In genomic region chr9:90827181-90827866, GRCh38 we compare ENCODE assay signal across 9 cellular contexts. TPM values are rescaled to one million over a fixed set of nuclear protein-coding genes. Genes with fewer than 3 reads are reported as not detected.
DNase-seq lines count a peak whose midpoint lies in the region; ATAC-seq and TF ChIP-seq lines count a peak whose summit lies in the region.
"Had no signal": no experiment of that assay in that cellular context is flagged by ENCODE, and none has a peak within 500 bp of the region (broad histone marks: within the 10 kb centered on the region; RNA-seq: fewer than 3 reads in every experiment).

No MANE protein-coding gene starts in this region.

- no peak overlapping the region for H3K27ac Mint-ChIP-seq in WTC11
- H3K27ac Mint-ChIP-seq in activated CD8-positive, alpha-beta T cell treated with anti-CD3 and anti-CD28 coated beads, Interleukin-2, amount 10 ng/mL, durations not matched to agents 7 days and 5 days: no peak overlapping the region

- peaks cover 12% of the 10 kb centered on the region for H3K4me1 Mint-ChIP-seq in WTC11
- H3K4me1 Mint-ChIP-seq in activated CD8-positive, alpha-beta T cell treated with anti-CD3 and anti-CD28 coated beads, Interleukin-2, amount 10 ng/mL, durations not matched to agents 7 days and 5 days (ENCODE audit: low read depth): no peaks in the 10 kb centered on the region

- CTCF ChIA-PET in WTC11 (lab: Charles Lee): no interaction called here
- CTCF ChIA-PET in activated CD8-positive, alpha-beta T cell treated with anti-CD3 and anti-CD28 coated beads, Interleukin-2, amount 10 ng/mL, durations not matched to agents 7 days and 5 days (lab: Charles Lee): no interaction called here

- no peaks in the 10 kb centered on the region for H3K4me1 ChIP-seq in esophagus muscularis mucosa

- intact Hi-C loops in esophagus muscularis mucosa (cut with DNase I): no loop called here

- peak; percentile 60 for DNase-seq in esophagus muscularis mucosa (ENCODE audit: extremely low spot score)
- DNase-seq in WTC11 (ENCODE audit: low spot score): no peak
- DNase-seq in activated CD8-positive, alpha-beta T cell treated with anti-CD3 and anti-CD28 coated beads, Interleukin-2, amount 10 ng/mL, durations not matched to agents 7 days and 5 days: no peak
- no peak for DNase-seq in NCI-H2029 (lab: John Stamatoyannopoulos, UW)
- no peak for DNase-seq in NK-92 (lab: John Stamatoyannopoulos, UW; ENCODE audit: unreplicated experiment)
- DNase-seq: NCI-H510A had no signal

- POLR2A ChIA-PET in WTC11 (lab: Charles Lee): no interaction called here
- POLR2A ChIA-PET in activated CD8-positive, alpha-beta T cell treated with anti-CD3 and anti-CD28 coated beads, Interleukin-2, amount 10 ng/mL, durations not matched to agents 7 days and 5 days (lab: Charles Lee): no interaction called here

- ATAC-seq in GM21526 (IDR thresholded peaks at IDR 0.05; ENCODE audit: low FRiP score, unreplicated experiment) (peak; percentile 53), HG03469 (IDR thresholded peaks at IDR 0.05; ENCODE audit: unreplicated experiment) (peak; percentile 39), WTC11 (no peak)
- no peak for ATAC-seq in activated CD8-positive, alpha-beta T cell treated with anti-CD3 and anti-CD28 coated beads, Interleukin-2, amount 10 ng/mL, durations not matched to agents 7 days and 5 days

- no peaks in the 10 kb centered on the region for H3K36me3 ChIP-seq in esophagus muscularis mucosa

- H3K9me3 ChIP-seq in esophagus muscularis mucosa: peaks cover 0 to 4% (median 0%) of the 10 kb centered on the region in 4 donors

- H3K27ac ChIP-seq in esophagus muscularis mucosa (replicated peaks in 1 of 4): no peak overlapping the region

- H3K9me3 Mint-ChIP-seq in WTC11: peaks cover 37% of the 10 kb centered on the region
- no peaks in the 10 kb centered on the region for H3K9me3 Mint-ChIP-seq in activated CD8-positive, alpha-beta T cell treated with anti-CD3 and anti-CD28 coated beads, Interleukin-2, amount 10 ng/mL, durations not matched to agents 7 days and 5 days (ENCODE audit: insufficient read depth)

- no peak for TF ChIP-seq EP300 in esophagus muscularis mucosa (IDR thresholded peaks at IDR 0.05)

- peak overlapping the region; percentile 31 for H3K4me3 ChIP-seq in GM12875 (ENCODE audit: low read depth, low read length)
- H3K4me3 ChIP-seq in esophagus muscularis mucosa: no peak overlapping the region

- TF ChIP-seq CTCF in GM12875 (IDR thresholded peaks at IDR 0.05; ENCODE audit: borderline replicate concordance, insufficient read depth, low read depth, low read length) (no peak), esophagus muscularis mucosa (IDR thresholded peaks at IDR 0.05) (no peak), WTC11 (IDR thresholded peaks at IDR 0.05) (no peak)

- no peaks in the 10 kb centered on the region for H3K27me3 ChIP-seq in esophagus muscularis mucosa

- WGBS in esophagus muscularis mucosa: 66% methylated on average over 8 of the region's 8 CpGs

- no peak overlapping the region for H3K4me3 Mint-ChIP-seq in WTC11
- H3K4me3 Mint-ChIP-seq in activated CD8-positive, alpha-beta T cell treated with anti-CD3 and anti-CD28 coated beads, Interleukin-2, amount 10 ng/mL, durations not matched to agents 7 days and 5 days: no peak overlapping the region

- no peaks in the 10 kb centered on the region; the same call in 1 of the 2 replicates for H3K27me3 Mint-ChIP-seq in WTC11 (ENCODE audit: low read depth)
- peaks cover 29% of the 10 kb centered on the region for H3K27me3 Mint-ChIP-seq in activated CD8-positive, alpha-beta T cell treated with anti-CD3 and anti-CD28 coated beads, Interleukin-2, amount 10 ng/mL, durations not matched to agents 7 days and 5 days (ENCODE audit: low read depth)

- peaks cover 20% of the 10 kb centered on the region for H3K36me3 Mint-ChIP-seq in WTC11
- H3K36me3 Mint-ChIP-seq in activated CD8-positive, alpha-beta T cell treated with anti-CD3 and anti-CD28 coated beads, Interleukin-2, amount 10 ng/mL, durations not matched to agents 7 days and 5 days (ENCODE audit: low read depth): no peaks in the 10 kb centered on the region

- no peak for TF ChIP-seq POLR2A in esophagus muscularis mucosa (IDR thresholded peaks at IDR 0.05; ENCODE audit: low read depth)

TF ChIP-seq in WTC11, 78 proteins besides CTCF, POLR2A, EP300 and RAD21 (continues in another document):
- TF ChIP-seq USF2 (CRISPR knock-in tag; IDR thresholded peaks at IDR 0.05) (no peak), ZNF425 (CRISPR knock-in tag; conservative IDR thresholded peaks at IDR 0.05) (no peak), IRF1 (CRISPR knock-in tag; IDR thresholded peaks at IDR 0.05) (no peak), IRF2 (CRISPR knock-in tag; IDR thresholded peaks at IDR 0.05; ENCODE audit: borderline replicate concordance, low read depth) (no peak), SP1 (CRISPR knock-in tag; conservative IDR thresholded peaks at IDR 0.05) (no peak), JAZF1 (CRISPR knock-in tag; IDR thresholded peaks at IDR 0.05) (no peak), ATF3 (CRISPR knock-in tag; conservative IDR thresholded peaks at IDR 0.05) (no peak), ZNF512 (CRISPR knock-in tag; IDR thresholded peaks at IDR 0.05; ENCODE audit: borderline replicate concordance) (no peak), MXD4 (CRISPR knock-in tag; IDR thresholded peaks at IDR 0.05; ENCODE audit: borderline replicate concordance) (no peak), RORB (CRISPR knock-in tag; IDR thresholded peaks at IDR 0.05) (no peak), MLX (CRISPR knock-in tag; IDR thresholded peaks at IDR 0.05) (no peak), ZBTB43 (CRISPR knock-in tag; IDR thresholded peaks at IDR 0.05) (no peak)

RNA-seq across cellular contexts. Expression of gene SYK, which starts 25.7 kb away (rescaled TPM):
- total RNA-seq in esophagus muscularis mucosa (10 to 100 TPM in 1 of 4 donors, 1 to 10 TPM in 3; 7.0 to 16.6 (median 8.7) TPM), WTC11 (2021) (5.8 to 7.4 TPM (median 6.2 TPM) in 3 replicates)
- total RNA-seq in activated CD8-positive, alpha-beta T cell treated with anti-CD3 and anti-CD28 coated beads, Interleukin-2, amount 10 ng/mL, durations not matched to agents 7 days and 5 days: under 1 TPM; 0.13 TPM

Comparison
In these comparisons a context has a peak if more than half of its experiments do, and no peak if none do; other contexts are left out.
1. ATAC-seq: peak in GM21526 (single experiment) and HG03469 (single experiment); none in WTC11 (single experiment) and activated CD8-positive, alpha-beta T cell treated with anti-CD3 and anti-CD28 coated beads, Interleukin-2, amount 10 ng/mL, durations not matched to agents 7 days and 5 days (single experiment).